Comparison of ENCODE assay signal across 1 cellular context in the genomic region with DNA sequence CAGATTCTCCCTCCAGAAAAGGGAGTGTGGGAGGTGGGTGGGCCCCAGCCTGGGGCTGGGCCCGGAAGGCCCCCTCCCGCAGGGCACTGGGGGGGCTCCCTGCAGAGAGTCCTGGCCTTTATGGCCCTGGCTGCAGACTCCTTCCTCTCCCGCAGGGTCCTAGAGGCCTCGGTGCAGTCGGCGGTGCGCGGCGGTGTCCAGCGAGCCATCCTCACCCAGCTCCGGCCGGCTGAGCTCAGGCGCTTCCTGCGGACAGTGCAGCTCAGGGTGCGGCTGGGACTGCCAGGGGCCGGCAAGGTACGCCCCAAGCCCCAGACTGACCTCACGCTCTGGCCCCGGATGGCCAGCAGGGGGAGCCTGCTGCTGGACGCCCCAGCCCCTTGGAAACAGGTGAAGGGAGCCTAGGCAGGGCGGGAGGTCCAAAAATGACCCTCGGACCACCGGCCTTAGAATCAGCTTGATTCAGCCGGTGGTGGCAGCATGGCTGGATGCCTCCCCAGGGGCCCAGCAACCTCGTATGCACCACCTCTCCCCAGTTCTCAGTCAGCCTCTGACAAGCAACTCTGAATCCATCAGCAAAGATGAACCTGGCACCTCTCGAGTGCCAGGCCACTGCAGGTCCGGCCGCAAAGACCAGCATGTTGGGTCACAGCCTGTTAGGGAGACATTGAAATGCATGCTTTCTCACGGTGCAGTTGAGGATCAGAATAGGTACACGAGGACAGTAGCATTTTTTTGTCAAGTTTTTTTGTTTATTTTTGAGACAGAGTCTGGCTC.
A peak's percentile ranks its signal among the peaks of the same experiment; 100 is the strongest.
TF ChIP-seq lines count a peak whose summit lies in the region.

No MANE protein-coding gene starts in this region.

TF ChIP-seq in HepG2, 621 proteins besides CTCF, POLR2A, EP300 and RAD21 (continued from another document and continues in another):
- TF ChIP-seq, protein P1, sequence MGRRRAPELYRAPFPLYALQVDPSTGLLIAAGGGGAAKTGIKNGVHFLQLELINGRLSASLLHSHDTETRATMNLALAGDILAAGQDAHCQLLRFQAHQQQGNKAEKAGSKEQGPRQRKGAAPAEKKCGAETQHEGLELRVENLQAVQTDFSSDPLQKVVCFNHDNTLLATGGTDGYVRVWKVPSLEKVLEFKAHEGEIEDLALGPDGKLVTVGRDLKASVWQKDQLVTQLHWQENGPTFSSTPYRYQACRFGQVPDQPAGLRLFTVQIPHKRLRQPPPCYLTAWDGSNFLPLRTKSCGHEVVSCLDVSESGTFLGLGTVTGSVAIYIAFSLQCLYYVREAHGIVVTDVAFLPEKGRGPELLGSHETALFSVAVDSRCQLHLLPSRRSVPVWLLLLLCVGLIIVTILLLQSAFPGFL (CRISPR knock-in tag; IDR thresholded peaks at IDR 0.05): no peak
- TF ChIP-seq GFI1 (CRISPR knock-in tag; IDR thresholded peaks at IDR 0.05; ENCODE audit: borderline replicate concordance): no peak
- no peak for TF ChIP-seq PHF20 (CRISPR knock-in tag; IDR thresholded peaks at IDR 0.05)
- no peak for TF ChIP-seq ZNF83 (CRISPR knock-in tag; IDR thresholded peaks at IDR 0.05; ENCODE audit: borderline replicate concordance)
- no peak for TF ChIP-seq ZNF12 (CRISPR knock-in tag; IDR thresholded peaks at IDR 0.05)
- no peak for TF ChIP-seq ZNF510 (CRISPR knock-in tag; IDR thresholded peaks at IDR 0.05; ENCODE audit: low read depth)
- TF ChIP-seq RARA (CRISPR knock-in tag; IDR thresholded peaks at IDR 0.05): 0 out of 2 replicates have a peak, but pooled peaks have one; percentile 28
- TF ChIP-seq ZBTB42 (CRISPR knock-in tag; IDR thresholded peaks at IDR 0.05): no peak
- peak; percentile 25 for TF ChIP-seq ASH2L (IDR thresholded peaks at IDR 0.05; ENCODE audit: insufficient read length, low read depth, low read length)
- no peak for TF ChIP-seq ZMAT3 (CRISPR knock-in tag; conservative IDR thresholded peaks at IDR 0.05)
- TF ChIP-seq NCOA2 (CRISPR knock-in tag; IDR thresholded peaks at IDR 0.05): no peak
- TF ChIP-seq, protein P2, sequence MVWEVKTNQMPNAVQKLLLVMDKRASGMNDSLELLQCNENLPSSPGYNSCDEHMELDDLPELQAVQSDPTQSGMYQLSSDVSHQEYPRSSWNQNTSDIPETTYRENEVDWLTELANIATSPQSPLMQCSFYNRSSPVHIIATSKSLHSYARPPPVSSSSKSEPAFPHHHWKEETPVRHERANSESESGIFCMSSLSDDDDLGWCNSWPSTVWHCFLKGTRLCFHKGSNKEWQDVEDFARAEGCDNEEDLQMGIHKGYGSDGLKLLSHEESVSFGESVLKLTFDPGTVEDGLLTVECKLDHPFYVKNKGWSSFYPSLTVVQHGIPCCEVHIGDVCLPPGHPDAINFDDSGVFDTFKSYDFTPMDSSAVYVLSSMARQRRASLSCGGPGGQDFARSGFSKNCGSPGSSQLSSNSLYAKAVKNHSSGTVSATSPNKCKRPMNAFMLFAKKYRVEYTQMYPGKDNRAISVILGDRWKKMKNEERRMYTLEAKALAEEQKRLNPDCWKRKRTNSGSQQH (CRISPR knock-in tag; IDR thresholded peaks at IDR 0.05; ENCODE audit: low read depth): no peak
- TF ChIP-seq, protein P3, sequence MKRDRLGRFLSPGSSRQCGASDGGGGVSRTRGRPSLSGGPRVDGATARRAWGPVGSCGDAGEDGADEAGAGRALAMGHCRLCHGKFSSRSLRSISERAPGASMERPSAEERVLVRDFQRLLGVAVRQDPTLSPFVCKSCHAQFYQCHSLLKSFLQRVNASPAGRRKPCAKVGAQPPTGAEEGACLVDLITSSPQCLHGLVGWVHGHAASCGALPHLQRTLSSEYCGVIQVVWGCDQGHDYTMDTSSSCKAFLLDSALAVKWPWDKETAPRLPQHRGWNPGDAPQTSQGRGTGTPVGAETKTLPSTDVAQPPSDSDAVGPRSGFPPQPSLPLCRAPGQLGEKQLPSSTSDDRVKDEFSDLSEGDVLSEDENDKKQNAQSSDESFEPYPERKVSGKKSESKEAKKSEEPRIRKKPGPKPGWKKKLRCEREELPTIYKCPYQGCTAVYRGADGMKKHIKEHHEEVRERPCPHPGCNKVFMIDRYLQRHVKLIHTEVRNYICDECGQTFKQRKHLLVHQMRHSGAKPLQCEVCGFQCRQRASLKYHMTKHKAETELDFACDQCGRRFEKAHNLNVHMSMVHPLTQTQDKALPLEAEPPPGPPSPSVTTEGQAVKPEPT (CRISPR knock-in tag; IDR thresholded peaks at IDR 0.05; ENCODE audit: low read depth): no peak
- TF ChIP-seq, protein P4, sequence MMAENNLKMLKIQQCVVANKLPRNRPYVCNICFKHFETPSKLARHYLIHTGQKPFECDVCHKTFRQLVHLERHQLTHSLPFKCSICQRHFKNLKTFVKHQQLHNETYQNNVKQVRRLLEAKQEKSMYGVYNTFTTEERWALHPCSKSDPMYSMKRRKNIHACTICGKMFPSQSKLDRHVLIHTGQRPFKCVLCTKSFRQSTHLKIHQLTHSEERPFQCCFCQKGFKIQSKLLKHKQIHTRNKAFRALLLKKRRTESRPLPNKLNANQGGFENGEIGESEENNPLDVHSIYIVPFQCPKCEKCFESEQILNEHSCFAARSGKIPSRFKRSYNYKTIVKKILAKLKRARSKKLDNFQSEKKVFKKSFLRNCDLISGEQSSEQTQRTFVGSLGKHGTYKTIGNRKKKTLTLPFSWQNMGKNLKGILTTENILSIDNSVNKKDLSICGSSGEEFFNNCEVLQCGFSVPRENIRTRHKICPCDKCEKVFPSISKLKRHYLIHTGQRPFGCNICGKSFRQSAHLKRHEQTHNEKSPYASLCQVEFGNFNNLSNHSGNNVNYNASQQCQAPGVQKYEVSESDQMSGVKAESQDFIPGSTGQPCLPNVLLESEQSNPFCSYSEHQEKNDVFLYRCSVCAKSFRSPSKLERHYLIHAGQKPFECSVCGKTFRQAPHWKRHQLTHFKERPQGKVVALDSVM (CRISPR knock-in tag; IDR thresholded peaks at IDR 0.05): 0 out of 2 replicates have a peak, but pooled peaks have one; percentile 35
- TF ChIP-seq PAX8 (CRISPR knock-in tag; IDR thresholded peaks at IDR 0.05; ENCODE audit: borderline replicate concordance): no peak
- TF ChIP-seq, protein P5, sequence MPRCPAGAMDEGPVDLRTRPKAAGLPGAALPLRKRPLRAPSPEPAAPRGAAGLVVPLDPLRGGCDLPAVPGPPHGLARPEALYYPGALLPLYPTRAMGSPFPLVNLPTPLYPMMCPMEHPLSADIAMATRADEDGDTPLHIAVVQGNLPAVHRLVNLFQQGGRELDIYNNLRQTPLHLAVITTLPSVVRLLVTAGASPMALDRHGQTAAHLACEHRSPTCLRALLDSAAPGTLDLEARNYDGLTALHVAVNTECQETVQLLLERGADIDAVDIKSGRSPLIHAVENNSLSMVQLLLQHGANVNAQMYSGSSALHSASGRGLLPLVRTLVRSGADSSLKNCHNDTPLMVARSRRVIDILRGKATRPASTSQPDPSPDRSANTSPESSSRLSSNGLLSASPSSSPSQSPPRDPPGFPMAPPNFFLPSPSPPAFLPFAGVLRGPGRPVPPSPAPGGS (CRISPR knock-in tag; IDR thresholded peaks at IDR 0.05): no peak
- 0 out of 2 replicates have a peak, but pooled peaks have one; percentile 22 for TF ChIP-seq MED1 (CRISPR knock-in tag; IDR thresholded peaks at IDR 0.05)
- TF ChIP-seq, protein P6, sequence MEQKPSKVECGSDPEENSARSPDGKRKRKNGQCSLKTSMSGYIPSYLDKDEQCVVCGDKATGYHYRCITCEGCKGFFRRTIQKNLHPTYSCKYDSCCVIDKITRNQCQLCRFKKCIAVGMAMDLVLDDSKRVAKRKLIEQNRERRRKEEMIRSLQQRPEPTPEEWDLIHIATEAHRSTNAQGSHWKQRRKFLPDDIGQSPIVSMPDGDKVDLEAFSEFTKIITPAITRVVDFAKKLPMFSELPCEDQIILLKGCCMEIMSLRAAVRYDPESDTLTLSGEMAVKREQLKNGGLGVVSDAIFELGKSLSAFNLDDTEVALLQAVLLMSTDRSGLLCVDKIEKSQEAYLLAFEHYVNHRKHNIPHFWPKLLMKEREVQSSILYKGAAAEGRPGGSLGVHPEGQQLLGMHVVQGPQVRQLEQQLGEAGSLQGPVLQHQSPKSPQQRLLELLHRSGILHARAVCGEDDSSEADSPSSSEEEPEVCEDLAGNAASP (CRISPR knock-in tag; IDR thresholded peaks at IDR 0.05; ENCODE audit: borderline replicate concordance): peak; percentile 61; the same call in 1 of the 2 replicates
- TF ChIP-seq, protein P7, sequence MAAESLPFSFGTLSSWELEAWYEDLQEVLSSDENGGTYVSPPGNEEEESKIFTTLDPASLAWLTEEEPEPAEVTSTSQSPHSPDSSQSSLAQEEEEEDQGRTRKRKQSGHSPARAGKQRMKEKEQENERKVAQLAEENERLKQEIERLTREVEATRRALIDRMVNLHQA (CRISPR knock-in tag; IDR thresholded peaks at IDR 0.05): no peak
- TF ChIP-seq ZNF260 (CRISPR knock-in tag; IDR thresholded peaks at IDR 0.05; ENCODE audit: borderline replicate concordance, low read depth): no peak
- TF ChIP-seq ZNF501 (CRISPR knock-in tag; IDR thresholded peaks at IDR 0.05): peak; percentile 56; the same call in 1 of the 2 replicates
- no peak for TF ChIP-seq ARHGAP35 (CRISPR knock-in tag; IDR thresholded peaks at IDR 0.05; ENCODE audit: borderline replicate concordance)
- no peak for TF ChIP-seq MIER3 (CRISPR knock-in tag; IDR thresholded peaks at IDR 0.05; ENCODE audit: borderline replicate concordance)
- peak; percentile 45; the same call in 1 of the 2 replicates for TF ChIP-seq ZFX (CRISPR knock-in tag; IDR thresholded peaks at IDR 0.05; ENCODE audit: low read depth)
- no peak for TF ChIP-seq ZNF274 (CRISPR knock-in tag; IDR thresholded peaks at IDR 0.05)
- no peak for TF ChIP-seq YEATS2 (CRISPR knock-in tag; IDR thresholded peaks at IDR 0.05; ENCODE audit: borderline replicate concordance)
- TF ChIP-seq PRMT3 (CRISPR knock-in tag; IDR thresholded peaks at IDR 0.05; ENCODE audit: borderline replicate concordance, low read depth): no peak
- peak; percentile 58; the same call in 1 of the 2 replicates for TF ChIP-seq GATAD2A (CRISPR knock-in tag; IDR thresholded peaks at IDR 0.05)
- no peak for TF ChIP-seq PCBP2 (optimal IDR thresholded peaks at IDR 0.05; ENCODE audit: low read depth, low read length, poor library complexity, severe bottlenecking)
- TF ChIP-seq, protein P8, sequence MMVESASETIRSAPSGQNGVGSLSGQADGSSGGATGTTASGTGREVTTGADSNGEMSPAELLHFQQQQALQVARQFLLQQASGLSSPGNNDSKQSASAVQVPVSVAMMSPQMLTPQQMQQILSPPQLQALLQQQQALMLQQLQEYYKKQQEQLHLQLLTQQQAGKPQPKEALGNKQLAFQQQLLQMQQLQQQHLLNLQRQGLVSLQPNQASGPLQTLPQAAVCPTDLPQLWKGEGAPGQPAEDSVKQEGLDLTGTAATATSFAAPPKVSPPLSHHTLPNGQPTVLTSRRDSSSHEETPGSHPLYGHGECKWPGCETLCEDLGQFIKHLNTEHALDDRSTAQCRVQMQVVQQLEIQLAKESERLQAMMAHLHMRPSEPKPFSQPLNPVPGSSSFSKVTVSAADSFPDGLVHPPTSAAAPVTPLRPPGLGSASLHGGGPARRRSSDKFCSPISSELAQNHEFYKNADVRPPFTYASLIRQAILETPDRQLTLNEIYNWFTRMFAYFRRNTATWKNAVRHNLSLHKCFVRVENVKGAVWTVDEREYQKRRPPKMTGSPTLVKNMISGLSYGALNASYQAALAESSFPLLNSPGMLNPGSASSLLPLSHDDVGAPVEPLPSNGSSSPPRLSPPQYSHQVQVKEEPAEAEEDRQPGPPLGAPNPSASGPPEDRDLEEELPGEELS (CRISPR knock-in tag; IDR thresholded peaks at IDR 0.05): peak; percentile 36; the same call in 1 of the 2 replicates
- no peak for TF ChIP-seq MEIS1 (CRISPR knock-in tag; IDR thresholded peaks at IDR 0.05; ENCODE audit: borderline replicate concordance)
- no peak for TF ChIP-seq U2AF1 (optimal IDR thresholded peaks at IDR 0.05; ENCODE audit: low read depth, low read length)
- TF ChIP-seq SMARCE1 (IDR thresholded peaks at IDR 0.05; ENCODE audit: borderline replicate concordance): no peak
- TF ChIP-seq ZNF570 (CRISPR knock-in tag; IDR thresholded peaks at IDR 0.05; ENCODE audit: borderline replicate concordance): no peak
- no peak for TF ChIP-seq IRX3 (CRISPR knock-in tag; IDR thresholded peaks at IDR 0.05; ENCODE audit: borderline replicate concordance, low read depth)
- TF ChIP-seq, protein P9, sequence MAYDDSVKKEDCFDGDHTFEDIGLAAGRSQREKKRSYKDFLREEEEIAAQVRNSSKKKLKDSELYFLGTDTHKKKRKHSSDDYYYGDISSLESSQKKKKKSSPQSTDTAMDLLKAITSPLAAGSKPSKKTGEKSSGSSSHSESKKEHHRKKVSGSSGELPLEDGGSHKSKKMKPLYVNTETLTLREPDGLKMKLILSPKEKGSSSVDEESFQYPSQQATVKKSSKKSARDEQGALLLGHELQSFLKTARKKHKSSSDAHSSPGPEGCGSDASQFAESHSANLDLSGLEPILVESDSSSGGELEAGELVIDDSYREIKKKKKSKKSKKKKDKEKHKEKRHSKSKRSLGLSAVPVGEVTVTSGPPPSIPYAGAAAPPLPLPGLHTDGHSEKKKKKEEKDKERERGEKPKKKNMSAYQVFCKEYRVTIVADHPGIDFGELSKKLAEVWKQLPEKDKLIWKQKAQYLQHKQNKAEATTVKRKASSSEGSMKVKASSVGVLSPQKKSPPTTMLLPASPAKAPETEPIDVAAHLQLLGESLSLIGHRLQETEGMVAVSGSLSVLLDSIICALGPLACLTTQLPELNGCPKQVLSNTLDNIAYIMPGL (CRISPR knock-in tag; IDR thresholded peaks at IDR 0.05; ENCODE audit: borderline replicate concordance in 1 of 2, low read depth in 1 of 2): peak; percentile 79 to 80
- TF ChIP-seq, protein P10, sequence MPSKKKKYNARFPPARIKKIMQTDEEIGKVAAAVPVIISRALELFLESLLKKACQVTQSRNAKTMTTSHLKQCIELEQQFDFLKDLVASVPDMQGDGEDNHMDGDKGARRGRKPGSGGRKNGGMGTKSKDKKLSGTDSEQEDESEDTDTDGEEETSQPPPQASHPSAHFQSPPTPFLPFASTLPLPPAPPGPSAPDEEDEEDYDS (CRISPR knock-in tag; IDR thresholded peaks at IDR 0.05): no peak
- TF ChIP-seq POLR2G (IDR thresholded peaks at IDR 0.05; ENCODE audit: low read depth, low read length): no peak
- TF ChIP-seq SIX1 (CRISPR knock-in tag; IDR thresholded peaks at IDR 0.05; ENCODE audit: borderline replicate concordance): no peak
- peak; percentile 44; the same call in 1 of the 2 replicates for TF ChIP-seq RXRA (CRISPR knock-in tag; IDR thresholded peaks at IDR 0.05)
- peak; percentile 57; the same call in 1 of the 2 replicates for TF ChIP-seq SPEN (CRISPR knock-in tag; IDR thresholded peaks at IDR 0.05; ENCODE audit: low read depth)
- peak; percentile 49 for TF ChIP-seq SAP130 (CRISPR knock-in tag; IDR thresholded peaks at IDR 0.05; ENCODE audit: low read depth)
- TF ChIP-seq ETV5 (CRISPR knock-in tag; IDR thresholded peaks at IDR 0.05; ENCODE audit: borderline replicate concordance): peak; percentile 16; the same call in 1 of the 2 replicates
